Comparison of ENCODE assay signal across 1 cellular context in genomic region chr2:187875836-187876235, GRCh38.
TF ChIP-seq lines count a peak whose summit lies in the region.

No MANE protein-coding gene starts in this region.

TF ChIP-seq in WTC11, 78 proteins besides CTCF, POLR2A, EP300 and RAD21 (continued from another document):
- TF ChIP-seq ZSCAN18 (CRISPR knock-in tag; IDR thresholded peaks at IDR 0.05) (no peak), ZBTB43 (CRISPR knock-in tag; IDR thresholded peaks at IDR 0.05) (no peak), ETV6 (CRISPR knock-in tag; IDR thresholded peaks at IDR 0.05) (no peak), ARID4B (CRISPR knock-in tag; IDR thresholded peaks at IDR 0.05; ENCODE audit: borderline replicate concordance) (no peak), ZNF281 (CRISPR knock-in tag; IDR thresholded peaks at IDR 0.05) (no peak), AR (CRISPR knock-in tag; IDR thresholded peaks at IDR 0.05) (no peak), CBFB (CRISPR knock-in tag; IDR thresholded peaks at IDR 0.05; ENCODE audit: low read depth) (no peak), FOXP4 (CRISPR knock-in tag; IDR thresholded peaks at IDR 0.05) (no peak), MYBL2 (CRISPR knock-in tag; IDR thresholded peaks at IDR 0.05) (no peak)
